Comparison of ENCODE assay signal across 18 cellular contexts in the genomic region with DNA sequence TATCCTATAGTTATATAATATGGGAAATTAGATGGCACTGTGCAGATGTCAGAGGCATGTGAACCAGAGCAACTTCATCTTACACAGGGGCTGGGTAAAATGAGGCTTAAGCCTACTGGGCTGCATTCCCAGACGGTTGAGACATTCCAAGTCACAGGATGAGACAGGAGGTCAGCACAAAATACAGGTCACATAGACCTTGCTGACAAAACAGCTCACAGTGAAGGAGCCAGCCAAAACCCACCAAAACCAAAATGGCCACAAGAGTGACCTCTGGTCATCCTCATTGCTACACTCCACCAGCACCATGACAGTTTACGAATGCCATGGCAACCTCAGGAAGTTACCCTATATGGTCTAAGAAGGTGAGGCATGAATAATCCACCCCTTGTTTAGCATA.
DNase-seq lines count a peak whose midpoint lies in the region; ATAC-seq and FAIRE-seq lines count a peak whose summit lies in the region.
"Had no signal": no experiment of that assay in that cellular context is flagged by ENCODE, and none has a peak within 500 bp of the region (broad histone marks: within the 10 kb centered on the region; RNA-seq: fewer than 3 reads in every experiment).

No MANE protein-coding gene starts in this region.

- in situ Hi-C loops in Caki2 (cut with HindIII; ENCODE audit: low pct_unique_long_range_greater_than_20kb, low sequenced_read_pairs) = no loop called here

- DNase-seq in Caki2 (ENCODE audit: low read depth) = peak; percentile 8
- peak; percentile 84 for DNase-seq in RCC 7860 (ENCODE audit: low spot score)
- peak; percentile 4 for DNase-seq in glomerular visceral epithelial cell (ENCODE audit: extremely low spot score)
- peak; percentile 3 for DNase-seq in myocyte (ENCODE audit: low read depth)
- no peak for DNase-seq in NCI-H2107 (lab: John Stamatoyannopoulos, UW)
- no peak for DNase-seq in foreskin melanocyte
- DNase-seq: CD8-positive, alpha-beta T cell; COR-L47; DND-41; GDM1; GM23248; H7 had no signal

- ATAC-seq in HG02571 (IDR thresholded peaks at IDR 0.05; ENCODE audit: unreplicated experiment) = no peak
- ATAC-seq in GM21717 (IDR thresholded peaks at IDR 0.05; ENCODE audit: unreplicated experiment) = no peak
- ATAC-seq: CD8-positive, alpha-beta T cell; HepG2 had no signal

- peak; percentile 94 for FAIRE-seq in RCC 7860 (lab: Jason Lieb, UNC)
- FAIRE-seq: GM12892, GM19239, HepG2, HTR-8/SVneo had no signal

Comparison
In these comparisons a context has a peak if more than half of its experiments do, and no peak if none do; other contexts are left out.
1. DNase-seq: peak in Caki2 (single experiment), RCC 7860 (single experiment), glomerular visceral epithelial cell (single experiment) and myocyte (single experiment); none in NCI-H2107 (single experiment) and foreskin melanocyte (single experiment).